10 cellular contexts compared by ENCODE assay signal in genomic region chr11:119684361-119685072, GRCh38. TPM values are rescaled to one million over a fixed set of nuclear protein-coding genes. Genes with fewer than 3 reads are reported as not detected.
DNase-seq lines count a peak whose midpoint lies in the region; ATAC-seq, FAIRE-seq and TF ChIP-seq lines count a peak whose summit lies in the region.
"Had no signal": no experiment of that assay in that cellular context is flagged by ENCODE, and none has a peak within 500 bp of the region (broad histone marks: within the 10 kb centered on the region; RNA-seq: fewer than 3 reads in every experiment).

No MANE protein-coding gene starts in this region.

- peaks cover 2% of the 10 kb centered on the region for H4K20me1 ChIP-seq in K562 (replicated peaks; ENCODE audit: control insufficient read depth, insufficient read depth, low read length)

- no peaks in the 10 kb centered on the region for H3K9me3 ChIP-seq in BE2C
- H3K9me3 ChIP-seq in HUES64 (ENCODE audit: insufficient read depth, low read depth, low read length), result no peaks in the 10 kb centered on the region
- no peaks in the 10 kb centered on the region for H3K9me3 ChIP-seq in K562 (replicated peaks; ENCODE audit: control insufficient read depth, insufficient read depth, low read depth, low read length)
- H3K9me3 ChIP-seq in WERI-Rb-1 (ENCODE audit: severe bottlenecking), result no peaks in the 10 kb centered on the region

- no peaks in the 10 kb centered on the region for H3K79me2 ChIP-seq in K562 (ENCODE audit: control insufficient read depth, insufficient read depth, low read length)

- in situ Hi-C loops in K562 (cut with MboI), result no loop called here

- CTCF ChIA-PET in K562 (lab: Yijun Ruan, JAX; ENCODE audit: low intra/inter-chr PET ratio), result no interaction called here

- H2AFZ ChIP-seq in K562 (ENCODE audit: low read depth, low read length), result no peak overlapping the region

- peak; percentile 50 for DNase-seq in BE2C
- peak; percentile 16 to 33 (median 30) for DNase-seq in K562 (ENCODE audit: extremely low read depth in 1 of 4, low spot score in 3 of 4)
- peak; percentile 32 to 72 for DNase-seq in lung microvascular endothelial cell (ENCODE audit: low read depth in 2 of 2)
- DNase-seq in HUDEP-2 (lab: John Stamatoyannopoulos, UW; ENCODE audit: unreplicated experiment in 76 of 76), result no peak
- no peak for DNase-seq in activated CD4-positive, CD25-positive, alpha-beta regulatory T cell treated with anti-CD3 and anti-CD28 coated beads, Interleukin-2, amount 50 U/mL, for 72 hours
- no peak for DNase-seq in WERI-Rb-1
- DNase-seq: stimulated activated CD4-positive, alpha-beta T cell treated with anti-CD3 and anti-CD28 coated beads, Interleukin-1b, Interleukin-23, amount 100 ng/mL, for 48 hours had no signal

- H3K4me3 ChIP-seq in BE2C (ENCODE audit: low read depth, low read length) (no peak overlapping the region), HUES64 (ENCODE audit: low read length) (no peak overlapping the region), K562 (no peak overlapping the region), WERI-Rb-1 (ENCODE audit: low read depth, low read length) (no peak overlapping the region)

- no peak for TF ChIP-seq RAD21 in K562 (CRISPR knock-in tag; conservative IDR thresholded peaks at IDR 0.05 in 1 of 2, IDR thresholded peaks at IDR 0.05 in 1 of 2)

- FAIRE-seq in K562 (lab: Jason Lieb, UNC), result no peak

- H3K9me1 ChIP-seq in K562 (ENCODE audit: control insufficient read depth, insufficient read depth, low read length), result no peaks in the 10 kb centered on the region

- WGBS in HUES64, result 65% methylated on average over 14 of the region's 14 CpGs
- WGBS in K562 (ENCODE audit: insufficient coverage, low coverage, missing lambda C conversion rate), result 15% methylated on average over 13 of the region's 14 CpGs

- no peak for TF ChIP-seq POLR2A in K562 (conservative IDR thresholded peaks at IDR 0.05)

- no peak for TF ChIP-seq EP300 in K562 (IDR thresholded peaks at IDR 0.05; ENCODE audit: low read length)

- BruUV-seq in K562 (replicated peaks; lab: Mats Ljungman, UMichigan), result no TSS peak

- intact Hi-C loops in K562 (cut with micrococcal nuclease), result no loop called here

- ATAC-seq in K562 (peak; percentile 66), GM21619 (IDR thresholded peaks at IDR 0.05; ENCODE audit: unreplicated experiment) (no peak)
- ATAC-seq: activated CD4-positive, CD25-positive, alpha-beta regulatory T cell treated with anti-CD3 and anti-CD28 coated beads, Interleukin-2, amount 50 U/mL, for 24 hours had no signal

- H3K4me1 ChIP-seq in BE2C (peaks cover 27% of the 10 kb centered on the region), HUES64 (ENCODE audit: insufficient read depth, low read length) (peaks cover 38% of the 10 kb centered on the region), K562 (replicated peaks in 1 of 2; ENCODE audit: control insufficient read depth in 2 of 2, insufficient read depth in 2 of 2, low read length in 2 of 2) (peaks cover 0 to 4% of the 10 kb centered on the region in 2 experiments; a peak in 1 of 5 replicates)

- H3K36me3 ChIP-seq in BE2C (no peaks in the 10 kb centered on the region), HUES64 (ENCODE audit: insufficient read depth, low read length) (no peaks in the 10 kb centered on the region), K562 (ENCODE audit: control insufficient read depth, insufficient read depth, low read length) (no peaks in the 10 kb centered on the region), WERI-Rb-1 (no peaks in the 10 kb centered on the region)

- no peak overlapping the region for H3K4me2 ChIP-seq in K562 (ENCODE audit: insufficient read depth, low read length)

- H3K27ac ChIP-seq in HUES64 (ENCODE audit: low read depth, low read length), result no peak overlapping the region; the same call in 1 of the 2 replicates
- H3K27ac ChIP-seq in K562 (ENCODE audit: extremely low read depth, low read depth, low read length), result no peak overlapping the region
- no peak overlapping the region for H3K27ac ChIP-seq in WERI-Rb-1

- H3K27me3 ChIP-seq in BE2C (no peaks in the 10 kb centered on the region), HUES64 (ENCODE audit: insufficient read depth, low read length) (no peaks in the 10 kb centered on the region), K562 (ENCODE audit: control insufficient read depth in 2 of 2, insufficient read depth in 2 of 2, low read length in 2 of 2) (peaks cover 6 to 43% of the 10 kb centered on the region in 2 experiments; a peak in 4 of 5 replicates), WERI-Rb-1 (ENCODE audit: insufficient read depth, low read depth, severe bottlenecking) (no peaks in the 10 kb centered on the region)

- H3K9ac ChIP-seq in HUES64 (ENCODE audit: low read depth, low read length) (peak overlapping the region; percentile 48; the same call in 1 of the 2 replicates), K562 (ENCODE audit: insufficient read depth in 1 of 2, low read depth in 2 of 2, low read length in 2 of 2) (no peak overlapping the region)

- POLR2A ChIA-PET in K562 (lab: Yijun Ruan, JAX), result interaction anchor here (1.3 kb wide), 1 partner anchor 14 kb away, joined by 3 read pairs; no protein-coding TSS in a partner anchor

- no peak for TF ChIP-seq CTCF in BE2C (IDR thresholded peaks at IDR 0.05; ENCODE audit: low read depth, low read length)
- no peak for TF ChIP-seq CTCF in K562 (IDR thresholded peaks at IDR 0.05 in 2 of 3, conservative IDR thresholded peaks at IDR 0.05 in 1 of 3; ENCODE audit: insufficient read depth in 2 of 3, low read depth in 1 of 3, low read length in 3 of 3)
- no peak for TF ChIP-seq CTCF in WERI-Rb-1 (IDR thresholded peaks at IDR 0.05; ENCODE audit: low read depth, low read length)

TF ChIP-seq in K562, 482 proteins besides CTCF, POLR2A, EP300 and RAD21 (continues in another document):
- TF ChIP-seq KLF16 (IDR thresholded peaks at IDR 0.05) (no peak), JUN (IDR thresholded peaks at IDR 0.05; ENCODE audit: borderline replicate concordance, low read depth, low read length) (peak; percentile 46; the same call in 1 of the 2 replicates), JUN (CRISPR knock-in tag; IDR thresholded peaks at IDR 0.05; ENCODE audit: borderline replicate concordance) (no peak), ERF (CRISPR knock-in tag; IDR thresholded peaks at IDR 0.05) (no peak), TSHZ1 (CRISPR knock-in tag; IDR thresholded peaks at IDR 0.05) (no peak), ZBTB26 (CRISPR knock-in tag; IDR thresholded peaks at IDR 0.05) (no peak)

RNA-seq across cellular contexts. Expression of gene NECTIN1, which starts 44.5 kb away (rescaled TPM):
- polyA plus RNA-seq in BE2C (2012; ENCODE audit: insufficient read depth, insufficient read length, low read depth), result 167 TPM
- 54.9 TPM for polyA plus RNA-seq in HUES64 (2013, experiment 1 of 2)
- 46.5 TPM for polyA plus RNA-seq in HUES64 (2013, experiment 2 of 2)
- 0.42 TPM in 1 of 2 replicates, not detected in the other for total RNA-seq in K562 (2011; cell fraction: chromatin; rRNA removed; ENCODE audit: low replicate concordance)
- total RNA-seq in K562 (2011; cell fraction: nucleolus; rRNA removed), result 0.26 and 1.7 TPM in 2 replicates
- 0.38 and 1.0 TPM in 2 replicates for total RNA-seq in K562 (2011; cell fraction: nucleoplasm; rRNA removed)
- total RNA-seq in K562 (2014; rRNA removed) (0.09 and 0.33 TPM in 2 replicates), K562 (2014; rRNA removed; fragmentation: Illumina TruSeq; extraction: Trizol) (0.25 TPM in 1 of 2 replicates, not detected in the other), K562 (2015; rRNA removed; fragmentation: Illumina TruSeq; extraction: Trizol) (not detected in 2 replicates), K562 (2021) (0.53 and 0.74 TPM in 2 replicates), lung microvascular endothelial cell (2.2 and 4.1 TPM in 2 replicates)
- polyA plus RNA-seq in K562 (2011; rRNA removed) (0.09 and 0.11 TPM in 2 replicates), K562 (2014; fragmentation: Illumina TruSeq; extraction: Trizol) (0.45 and 0.69 TPM in 2 replicates), K562 (2014; fragmentation: Nextera tagmentation; extraction: Ambion mirVana) (under 1 TPM in 1 of 2 experiments, not detected in 1; 0.21 TPM), K562 (2014; rRNA removed) (0.09 and 0.23 TPM in 2 replicates)
- 0.13 and 0.25 TPM in 2 replicates for polyA plus RNA-seq in K562 (2011; cell fraction: cytosol; rRNA removed)
- polyA plus RNA-seq in K562 (2011; cell fraction: nucleus; rRNA removed), result 0.43 TPM in 1 of 2 replicates, not detected in the other
- 0.12 and 0.48 TPM in 2 replicates for polyA plus RNA-seq in K562 (2012)
- polyA minus RNA-seq in K562 (2011; rRNA and poly(A)+ RNA removed), result 0.39 TPM in 1 of 2 replicates, not detected in the other
- not detected in 2 replicates for polyA minus RNA-seq in K562 (2011; cell fraction: cytosol; rRNA and poly(A)+ RNA removed)
- polyA minus RNA-seq in K562 (2011; cell fraction: nucleus; rRNA and poly(A)+ RNA removed), result not detected in 2 replicates

Comparison
In these comparisons a context has a peak if more than half of its experiments do, and no peak if none do; other contexts are left out.
1. DNase-seq: peak in BE2C (single experiment), K562 (4 of 4) and lung microvascular endothelial cell (2 of 2); none in HUDEP-2 (0 of 76), activated CD4-positive, CD25-positive, alpha-beta regulatory T cell treated with anti-CD3 and anti-CD28 coated beads, Interleukin-2, amount 50 U/mL, for 72 hours (single experiment) and WERI-Rb-1 (single experiment).